ENCODE assay signal across 8 cellular contexts in genomic region chrX:123860506-123860840, GRCh38. TPM values are rescaled to one million over a fixed set of nuclear protein-coding genes. Genes with fewer than 3 reads are reported as not detected.
A peak's percentile ranks its signal among the peaks of the same experiment; 100 is the strongest.
DNase-seq lines count a peak whose midpoint lies in the region; ATAC-seq, FAIRE-seq and TF ChIP-seq lines count a peak whose summit lies in the region.

No MANE protein-coding gene starts in this region.

- H3K4me2 ChIP-seq in mesenchymal stem cell (ENCODE audit: low read length, poor library complexity, severe bottlenecking): peak overlapping the region; percentile 29

- H3K9ac ChIP-seq in mesenchymal stem cell (ENCODE audit: low read length): peak overlapping the region; percentile 100

- no peak for TF ChIP-seq POLR2A in upper lobe of left lung (IDR thresholded peaks at IDR 0.05)
- TF ChIP-seq POLR2A in H54 (IDR thresholded peaks at IDR 0.05; ENCODE audit: low read depth, low read length): no peak

- no peaks in the 10 kb centered on the region for H3K79me1 ChIP-seq in mesenchymal stem cell (replicated peaks; ENCODE audit: low read length, poor library complexity, severe bottlenecking)

- TF ChIP-seq EP300 in upper lobe of left lung (IDR thresholded peaks at IDR 0.05): no peak

- H2BK15ac ChIP-seq in mesenchymal stem cell (ENCODE audit: low read depth, poor library complexity, severe bottlenecking): peak overlapping the region; percentile 23

- DNase-seq in DMS 273 treated with DMSO at 0.1 percent for 48 hours (lab: John Stamatoyannopoulos, UW) (peak; percentile 57), RCC 7860 (ENCODE audit: low spot score) (peak; percentile 40), dermis blood vessel endothelial cell (peak; percentile 63), mesenchymal stem cell (peak; percentile 65), upper lobe of left lung (peak in 1 of 2 donors; percentile 26), H54 (ENCODE audit: insufficient read length, low spot score) (no peak)

- peak overlapping the region; percentile 61 to 75 for H3K18ac ChIP-seq in mesenchymal stem cell (ENCODE audit: low read depth in 1 of 2, low read length in 2 of 2)

- H3K14ac ChIP-seq in mesenchymal stem cell (ENCODE audit: low read length in 2 of 2): no peak overlapping the region

- H2BK12ac ChIP-seq in mesenchymal stem cell (ENCODE audit: low read length in 2 of 2): no peak overlapping the region

- H3K4me3 ChIP-seq in mesenchymal stem cell (ENCODE audit: insufficient read depth in 1 of 2, low read depth in 1 of 2, low read length in 2 of 2) (peak overlapping the region; percentile 68 to 78), upper lobe of left lung (peak overlapping the region; percentile 29 to 64 (median 58))

- FAIRE-seq in RCC 7860 (lab: Jason Lieb, UNC): peak; percentile 24
- FAIRE-seq in H54 (lab: Jason Lieb, UNC): no peak

- peaks cover 0 to 2% of the 10 kb centered on the region in 2 experiments for H3K36me3 ChIP-seq in mesenchymal stem cell (ENCODE audit: control insufficient read depth in 1 of 2, insufficient read depth in 2 of 2, low read depth in 1 of 2, low read length in 2 of 2)
- H3K36me3 ChIP-seq in upper lobe of left lung: no peaks in the 10 kb centered on the region

- TF ChIP-seq CTCF in upper lobe of left lung (IDR thresholded peaks at IDR 0.05): no peak

- peak overlapping the region; percentile 94 for H4K91ac ChIP-seq in mesenchymal stem cell (ENCODE audit: low read length)

- no peak overlapping the region for H2BK5ac ChIP-seq in mesenchymal stem cell (ENCODE audit: low read depth, low read length, poor library complexity, severe bottlenecking)

- H2AFZ ChIP-seq in mesenchymal stem cell (ENCODE audit: low read depth, low read length): no peak overlapping the region

- no CpG with 5 or more reads among the region's 3 CpGs for WGBS in mesenchymal stem cell
- 0 to 46% methylated on average over 3 of the region's 3 CpGs for WGBS in upper lobe of left lung, 2 donors

- peak overlapping the region; percentile 73 for H2BK120ac ChIP-seq in mesenchymal stem cell (ENCODE audit: low read depth, low read length)

- H3K4me1 ChIP-seq in mesenchymal stem cell (ENCODE audit: control insufficient read depth, insufficient read depth, low read depth, low read length): no peaks in the 10 kb centered on the region
- peaks cover 0 to 12% (median 0%) of the 10 kb centered on the region in 4 donors for H3K4me1 ChIP-seq in upper lobe of left lung

- peak overlapping the region in 1 of 2 experiments; percentile 75 for H3K4ac ChIP-seq in mesenchymal stem cell (ENCODE audit: low read depth in 1 of 2, low read length in 2 of 2)

- H3K27me3 ChIP-seq in mesenchymal stem cell (ENCODE audit: control insufficient read depth in 1 of 2, insufficient read depth in 1 of 2, low read length in 2 of 2) (no peaks in the 10 kb centered on the region), upper lobe of left lung (no peaks in the 10 kb centered on the region)

- no peak overlapping the region for H3K23ac ChIP-seq in mesenchymal stem cell (ENCODE audit: low read length in 2 of 2)

- H3K27ac ChIP-seq in mesenchymal stem cell (ENCODE audit: low read length, poor library complexity, severe bottlenecking): peak overlapping the region; percentile 96
- H3K27ac ChIP-seq in upper lobe of left lung: peak overlapping the region; percentile 93 to 99 (median 96)

- H2AK5ac ChIP-seq in mesenchymal stem cell (ENCODE audit: low read length, severe bottlenecking): no peak overlapping the region

- no peak overlapping the region for H4K8ac ChIP-seq in mesenchymal stem cell (ENCODE audit: low read length)

- peak; percentile 39 for ATAC-seq in GM19324 (IDR thresholded peaks at IDR 0.05; ENCODE audit: low FRiP score, unreplicated experiment)
- ATAC-seq in HG03175 (IDR thresholded peaks at IDR 0.05; ENCODE audit: unreplicated experiment): peak; percentile 41
- ATAC-seq in upper lobe of left lung (ENCODE audit: low FRiP score in 2 of 2): peak; percentile 60 to 77

- H3K9me3 ChIP-seq in mesenchymal stem cell (ENCODE audit: control insufficient read depth, low read length) (no peaks in the 10 kb centered on the region), upper lobe of left lung (no peaks in the 10 kb centered on the region)

RNA-seq across cellular contexts. Expression of gene XIAP, which starts 0.6 kb away (rescaled TPM):
- total RNA-seq in dermis blood vessel endothelial cell: 41.5 and 50.1 TPM in 2 replicates
- polyA plus RNA-seq in mesenchymal stem cell (2013, experiment 1 of 2): 17.0 TPM
- 20.9 TPM for polyA plus RNA-seq in mesenchymal stem cell (2013, experiment 2 of 2)
- total RNA-seq in upper lobe of left lung: 10 to 100 TPM; 28.3 to 64.2 (median 46.8) TPM
